In genomic region chr7:29106128-29106988, GRCh38 we compare ENCODE assay signal across 9 cellular contexts. TPM values are rescaled to one million over a fixed set of nuclear protein-coding genes. Genes with fewer than 3 reads are reported as not detected.
DNase-seq lines count a peak whose midpoint lies in the region; ATAC-seq and TF ChIP-seq lines count a peak whose summit lies in the region.
"Had no signal": no experiment of that assay in that cellular context is flagged by ENCODE, and none has a peak within 500 bp of the region (broad histone marks: within the 10 kb centered on the region; RNA-seq: fewer than 3 reads in every experiment).

No MANE protein-coding gene starts in this region.

- H3K4me3 ChIP-seq in left ventricle myocardium inferior, result no peak overlapping the region

- H3K27me3 Mint-ChIP-seq in activated T-cell treated with anti-CD3 and anti-CD28 coated beads, Interleukin-2, amount 50 U/mL, for 24 hours, result peaks cover 16% of the 10 kb centered on the region
- H3K27me3 Mint-ChIP-seq in activated naive CD8-positive, alpha-beta T cell treated with anti-CD3 and anti-CD28 coated beads for 36 hours, result peaks cover 4% of the 10 kb centered on the region

- peak; percentile 61 for ATAC-seq in HG02973 (IDR thresholded peaks at IDR 0.05; ENCODE audit: unreplicated experiment)

- H3K4me1 Mint-ChIP-seq in activated T-cell treated with anti-CD3 and anti-CD28 coated beads, Interleukin-2, amount 50 U/mL, for 24 hours (ENCODE audit: low read depth), result peaks cover 7% of the 10 kb centered on the region
- H3K4me1 Mint-ChIP-seq in activated naive CD8-positive, alpha-beta T cell treated with anti-CD3 and anti-CD28 coated beads for 36 hours, result peaks cover 3% of the 10 kb centered on the region
- H3K4me1 Mint-ChIP-seq: central memory CD8-positive, alpha-beta T cell had no signal

- no peaks in the 10 kb centered on the region for H3K27me3 ChIP-seq in left ventricle myocardium inferior (ENCODE audit: low read depth)

- H3K9me3 Mint-ChIP-seq in activated T-cell treated with anti-CD3 and anti-CD28 coated beads, Interleukin-2, amount 50 U/mL, for 24 hours, result no peaks in the 10 kb centered on the region
- no peaks in the 10 kb centered on the region for H3K9me3 Mint-ChIP-seq in activated naive CD8-positive, alpha-beta T cell treated with anti-CD3 and anti-CD28 coated beads for 36 hours
- H3K9me3 Mint-ChIP-seq: central memory CD8-positive, alpha-beta T cell had no signal

- DNase-seq in activated T-cell treated with anti-CD3 and anti-CD28 coated beads, Interleukin-2, amount 50 U/mL, for 24 hours, result peak; percentile 34
- DNase-seq in activated T-cell treated with anti-CD3 and anti-CD28 coated beads for 4 hours (no peak), NCI-H345 treated with DMSO at 0.1 percent for 48 hours (lab: John Stamatoyannopoulos, UW; ENCODE audit: unreplicated experiment) (peak; percentile 58), left ventricle myocardium inferior (no peak), putamen (ENCODE audit: low spot score) (peak; percentile 47)
- peak; percentile 5 for DNase-seq in activated naive CD8-positive, alpha-beta T cell treated with anti-CD3 and anti-CD28 coated beads for 36 hours
- no peak for DNase-seq in stimulated activated CD4-positive, alpha-beta T cell treated with anti-CD3 and anti-CD28 coated beads, Interleukin-4, amount 100 ng/mL, for 1 hour

- no peaks in the 10 kb centered on the region for H3K9me3 ChIP-seq in left ventricle myocardium inferior (replicated peaks)

- H3K27ac ChIP-seq in left ventricle myocardium inferior (replicated peaks), result no peak overlapping the region

- H3K4me3 Mint-ChIP-seq in activated T-cell treated with anti-CD3 and anti-CD28 coated beads, Interleukin-2, amount 50 U/mL, for 24 hours, result no peak overlapping the region
- no peak overlapping the region for H3K4me3 Mint-ChIP-seq in activated naive CD8-positive, alpha-beta T cell treated with anti-CD3 and anti-CD28 coated beads for 36 hours
- H3K4me3 Mint-ChIP-seq: central memory CD8-positive, alpha-beta T cell had no signal

- intact Hi-C loops in left ventricle myocardium inferior (cut with micrococcal nuclease), result loop anchor here (1.0 to 10.0 kb wide), 2 partner anchors 152 to 184 kb away; partner anchors contain the start of gene TRIL

- H3K36me3 Mint-ChIP-seq in activated T-cell treated with anti-CD3 and anti-CD28 coated beads, Interleukin-2, amount 50 U/mL, for 24 hours (ENCODE audit: low read depth), result no peaks in the 10 kb centered on the region
- no peaks in the 10 kb centered on the region for H3K36me3 Mint-ChIP-seq in activated naive CD8-positive, alpha-beta T cell treated with anti-CD3 and anti-CD28 coated beads for 36 hours

- peaks cover 22% of the 10 kb centered on the region for H3K4me1 ChIP-seq in left ventricle myocardium inferior

- peak; percentile 93 for TF ChIP-seq CTCF in left ventricle myocardium inferior (IDR thresholded peaks at IDR 0.05; ENCODE audit: borderline replicate concordance)

- no peak overlapping the region for H3K27ac Mint-ChIP-seq in activated T-cell treated with anti-CD3 and anti-CD28 coated beads, Interleukin-2, amount 50 U/mL, for 24 hours
- H3K27ac Mint-ChIP-seq in activated naive CD8-positive, alpha-beta T cell treated with anti-CD3 and anti-CD28 coated beads for 36 hours, result no peak overlapping the region

- no peaks in the 10 kb centered on the region for H3K36me3 ChIP-seq in left ventricle myocardium inferior

RNA-seq across cellular contexts. Expression of gene CPVL, which starts 40.0 kb away (rescaled TPM):
- not detected for total RNA-seq in activated naive CD8-positive, alpha-beta T cell treated with anti-CD3 and anti-CD28 coated beads for 36 hours
- total RNA-seq in left ventricle myocardium inferior, result 86.3 TPM

Comparison
In these comparisons a context has a peak if more than half of its experiments do, and no peak if none do; other contexts are left out.
1. DNase-seq: peak in activated T-cell treated with anti-CD3 and anti-CD28 coated beads, Interleukin-2, amount 50 U/mL, for 24 hours (single experiment), NCI-H345 treated with DMSO at 0.1 percent for 48 hours (single experiment), activated naive CD8-positive, alpha-beta T cell treated with anti-CD3 and anti-CD28 coated beads for 36 hours (single experiment) and putamen (single experiment); none in activated T-cell treated with anti-CD3 and anti-CD28 coated beads for 4 hours (single experiment), left ventricle myocardium inferior (single experiment) and stimulated activated CD4-positive, alpha-beta T cell treated with anti-CD3 and anti-CD28 coated beads, Interleukin-4, amount 100 ng/mL, for 1 hour (single experiment).
2. RNA of gene CPVL, which starts 40.0 kb away (total RNA-seq): 86.3 TPM in left ventricle myocardium inferior (single experiment); not detected in activated naive CD8-positive, alpha-beta T cell treated with anti-CD3 and anti-CD28 coated beads for 36 hours; every median in the first group is over 10 times any median in the second.